In genomic region chr7:2104107-2104710, GRCh38 we compare ENCODE assay signal across 8 cellular contexts.
DNase-seq lines count a peak whose midpoint lies in the region; ATAC-seq and TF ChIP-seq lines count a peak whose summit lies in the region.

No MANE protein-coding gene starts in this region.

- peak; percentile 98 for DNase-seq in AG08396 (ENCODE audit: low spot score)
- DNase-seq in HAP-1 (ENCODE audit: low spot score in 2 of 2), result peak; percentile 88 to 96
- peak; percentile 29 to 84 (median 65) for DNase-seq in T-cell
- peak; percentile 59 to 95 (median 72) for DNase-seq in adrenal gland
- peak; percentile 90 for DNase-seq in cardiac septum (ENCODE audit: low spot score)
- DNase-seq in prostate gland (ENCODE audit: low spot score), result peak; percentile 56
- DNase-seq in ureter (ENCODE audit: low spot score), result peak; percentile 88

- H3K27me3 Mint-ChIP-seq in T-cell, result no peaks in the 10 kb centered on the region

- POLR2A ChIA-PET in T-cell (lab: Charles Lee), result interaction anchor here in 1 of 2 donors (0.6 kb wide), 1 partner anchor 214 kb away, joined by 3 read pairs; no protein-coding TSS in a partner anchor

- peak overlapping the region in 2 of 3 donors; percentile 21 to 68 for H3K4me3 Mint-ChIP-seq in T-cell

- H3K4me1 ChIP-seq in HAP-1 (peaks cover 30% of the 10 kb centered on the region), adrenal gland (replicated peaks in 1 of 2) (peaks cover 0 to 18% of the 10 kb centered on the region in 2 donors), prostate gland (replicated peaks) (no peaks in the 10 kb centered on the region)

- 44 to 54% (median 46%) methylated on average over 17 to 27 of the region's 27 CpGs for WGBS in adrenal gland, 4 donors
- 21% methylated on average over 27 of the region's 27 CpGs for WGBS in prostate gland

- no peaks in the 10 kb centered on the region for H3K9me3 Mint-ChIP-seq in T-cell

- peaks cover 5% of the 10 kb centered on the region for H3K36me3 Mint-ChIP-seq in T-cell

- H3K9me3 ChIP-seq in HAP-1 (no peaks in the 10 kb centered on the region), adrenal gland (replicated peaks in 1 of 3) (no peaks in the 10 kb centered on the region), prostate gland (no peaks in the 10 kb centered on the region)

- H3K4me3 ChIP-seq in HAP-1 (no peak overlapping the region), adrenal gland (no peak overlapping the region), prostate gland (no peak overlapping the region)

- CTCF ChIA-PET in T-cell (lab: Charles Lee), result interaction anchor here in 1 of 2 donors (0.6 kb wide), 1 partner anchor 244 kb away, joined by 6 read pairs; no protein-coding TSS in a partner anchor

- intact Hi-C loops in adrenal gland (cut with DNase I) (loop anchor here in 1 of 2 donors (5.0 kb wide), 1 partner anchor 602 kb away; the partner anchor contains the start of gene INTS1), cardiac septum (cut with DNase I) (loop anchor here (2.0 to 5.0 kb wide), 2 partner anchors 73 to 105 kb away; no protein-coding TSS in a partner anchor), prostate gland (cut with DNase I) (loop anchor here (2.0 kb wide), 1 partner anchor 105 kb away; no protein-coding TSS in a partner anchor)

- peak overlapping the region in 1 of 2 donors; percentile 55 for H3K27ac Mint-ChIP-seq in T-cell

- H3K36me3 ChIP-seq in HAP-1 (replicated peaks) (no peaks in the 10 kb centered on the region; the same call in 1 of the 2 replicates), adrenal gland (replicated peaks in 1 of 2) (no peaks in the 10 kb centered on the region), prostate gland (no peaks in the 10 kb centered on the region)

- peaks cover 29 to 44% (median 40%) of the 10 kb centered on the region in 3 donors for H3K4me1 Mint-ChIP-seq in T-cell

- peak in 1 of 2 donors; percentile 30 for TF ChIP-seq POLR2A in adrenal gland (IDR thresholded peaks at IDR 0.05)
- TF ChIP-seq POLR2A in prostate gland (IDR thresholded peaks at IDR 0.05), result no peak

- in situ Hi-C loops in HAP-1 (cut with MboI; ENCODE audit: low sequenced_read_pairs), result no loop called here

- ATAC-seq in T-cell (replicated peaks in 1 of 4), result peak; percentile 56 to 77 (median 70)
- ATAC-seq in GM18909 (IDR thresholded peaks at IDR 0.05; ENCODE audit: poor library complexity, unreplicated experiment), result no peak

- peak in 5 of 6 experiments; percentile 23 to 67 (median 51) for TF ChIP-seq CTCF in adrenal gland (IDR thresholded peaks at IDR 0.05)
- peak in 3 of 4 experiments; percentile 41 to 75 (median 63) for TF ChIP-seq CTCF in prostate gland (IDR thresholded peaks at IDR 0.05)

- H3K27ac ChIP-seq in adrenal gland (peak overlapping the region in 2 of 5 donors; percentile 15 to 62), prostate gland (no peak overlapping the region)

- H3K27me3 ChIP-seq in HAP-1 (ENCODE audit: low read depth) (no peaks in the 10 kb centered on the region), adrenal gland (no peaks in the 10 kb centered on the region), prostate gland (replicated peaks; ENCODE audit: insufficient read depth) (no peaks in the 10 kb centered on the region)
